ENCODE assay signal across 8 cellular contexts in the genomic region with DNA sequence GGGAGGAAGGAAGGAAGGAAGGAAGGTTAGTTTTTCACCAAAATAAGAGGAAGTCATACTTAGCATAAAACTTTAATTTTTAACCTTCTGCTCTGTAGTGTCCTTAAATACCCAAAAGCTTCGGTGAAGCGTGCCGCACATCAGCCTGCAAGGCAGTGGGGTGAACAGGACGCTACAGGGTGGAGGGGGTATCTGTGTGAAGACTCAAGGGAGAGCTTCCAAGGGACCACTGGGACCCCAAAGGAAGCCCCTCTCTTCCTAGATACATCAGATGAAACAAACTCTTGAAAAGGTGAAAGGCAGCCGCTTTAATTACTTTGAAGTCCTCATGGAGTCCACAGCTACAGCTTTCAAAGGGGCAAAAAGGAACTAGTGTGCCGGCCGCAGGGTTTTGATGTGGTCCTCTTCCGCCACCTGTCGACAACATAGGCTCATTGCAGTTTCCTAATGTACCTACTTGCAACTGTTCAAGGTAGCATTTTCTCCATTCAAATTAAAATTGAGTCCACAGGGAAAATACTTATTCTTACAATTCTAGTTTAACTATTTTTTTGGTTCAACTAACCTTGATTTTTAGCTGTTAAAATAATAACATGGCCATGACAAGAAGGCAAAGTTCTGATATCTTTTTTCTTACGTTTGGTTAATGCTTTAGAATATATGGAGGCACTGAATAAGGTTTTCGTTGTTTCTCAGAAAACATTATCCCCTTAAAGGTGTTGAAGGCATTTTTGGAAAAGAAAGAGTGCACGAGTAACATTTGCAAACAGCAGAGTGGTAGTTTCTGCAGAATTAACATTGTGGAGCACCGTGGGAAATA.
DNase-seq lines count a peak whose midpoint lies in the region; ATAC-seq and TF ChIP-seq lines count a peak whose summit lies in the region.

No MANE protein-coding gene starts in this region.

- DNase-seq in GM12864 (ENCODE audit: low read depth) (peak; percentile 72), NCI-H1436 treated with DMSO at 0.1 percent for 48 hours (lab: John Stamatoyannopoulos, UW) (peak; percentile 45), T follicular helper cell (ENCODE audit: low read depth) (peak; percentile 74), left cardiac atrium (peak; percentile 80), retinal pigment epithelial cell (ENCODE audit: low read depth) (peak; percentile 34)
- peak; percentile 66 for DNase-seq in activated naive CD8-positive, alpha-beta T cell treated with anti-CD3 and anti-CD28 coated beads, Interleukin-2, amount 50 U/mL, for 16 hours (ENCODE audit: low read depth, low spot score)

- peak; percentile 87 for ATAC-seq in HG02642 (IDR thresholded peaks at IDR 0.05; ENCODE audit: poor library complexity, unreplicated experiment)
- peak; percentile 68 to 87 for ATAC-seq in left cardiac atrium
- ATAC-seq in GM18870 (IDR thresholded peaks at IDR 0.05; ENCODE audit: unreplicated experiment), result no peak

- peak overlapping the region; percentile 19 for H3K4me3 ChIP-seq in GM12864 (ENCODE audit: low read depth, low read length)
- no peak overlapping the region for H3K4me3 ChIP-seq in retinal pigment epithelial cell (ENCODE audit: low read length)

- intact Hi-C loops in left cardiac atrium (cut with DNase I), result loop anchor here in 1 of 2 donors (1.0 kb wide), 1 partner anchor 215 kb away; no protein-coding TSS in a partner anchor

- peak; percentile 90 for TF ChIP-seq CTCF in GM12864 (IDR thresholded peaks at IDR 0.05; ENCODE audit: low read depth, low read length, missing control alignments)
- peak; percentile 89 for TF ChIP-seq CTCF in retinal pigment epithelial cell (conservative IDR thresholded peaks at IDR 0.05; ENCODE audit: low read depth, low read length)
